ENCODE assay signal across 11 cellular contexts in the genomic region with DNA sequence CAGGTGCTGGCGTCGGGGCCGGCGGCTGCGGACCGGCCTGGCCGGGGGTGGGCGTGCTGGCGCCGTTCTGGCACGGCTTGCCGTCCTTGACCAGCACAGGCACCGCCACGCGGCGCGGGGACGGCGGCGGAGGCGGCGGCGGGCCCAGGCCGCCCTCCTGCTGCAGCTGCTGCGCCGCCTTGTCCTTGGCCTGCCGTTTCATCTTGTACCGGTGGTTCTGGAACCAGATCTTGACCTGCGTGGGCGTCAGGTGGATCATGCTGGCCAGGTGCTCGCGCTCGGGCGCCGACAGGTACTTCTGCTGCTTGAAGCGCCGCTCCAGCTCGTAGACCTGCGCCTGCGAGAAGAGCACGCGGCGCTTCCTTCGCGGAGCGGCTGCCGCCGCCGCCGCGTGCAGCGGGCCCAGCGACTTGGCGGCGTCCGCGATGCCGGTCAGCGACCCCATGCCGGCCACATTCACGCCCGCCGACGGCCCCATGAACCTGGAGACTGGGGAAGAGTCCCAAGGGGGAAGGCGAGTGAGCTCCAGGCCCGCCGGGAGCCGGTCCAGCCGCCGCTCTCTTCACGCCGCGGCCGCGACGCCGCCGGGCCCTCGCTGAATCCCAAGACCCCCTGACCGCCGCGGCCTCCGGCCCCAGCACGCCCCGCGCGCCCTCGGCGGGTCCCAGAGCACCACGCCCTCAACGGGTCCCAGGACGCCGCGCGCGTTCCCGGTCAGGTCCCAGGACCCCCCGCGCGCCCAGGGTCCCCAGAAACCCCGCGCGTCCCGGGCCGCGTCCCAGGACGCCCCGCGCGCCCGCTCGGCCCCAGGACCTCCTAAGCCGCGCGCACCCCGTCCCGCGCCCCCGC. TPM values are rescaled to one million over a fixed set of nuclear protein-coding genes. Genes with fewer than 3 reads are reported as not detected.
A peak's percentile ranks its signal among the peaks of the same experiment; 100 is the strongest.
DNase-seq lines count a peak whose midpoint lies in the region; ATAC-seq and TF ChIP-seq lines count a peak whose summit lies in the region.
"Had no signal": no experiment of that assay in that cellular context is flagged by ENCODE, and none has a peak within 500 bp of the region (broad histone marks: within the 10 kb centered on the region; RNA-seq: fewer than 3 reads in every experiment).

No MANE protein-coding gene starts in this region.

- peaks cover 4% of the 10 kb centered on the region for H3K9me3 ChIP-seq in iPS-18c (ENCODE audit: control insufficient read depth, insufficient read depth, low read length)
- no peaks in the 10 kb centered on the region for H3K9me3 ChIP-seq in thoracic aorta

- H3K9me3 Mint-ChIP-seq in activated naive CD8-positive, alpha-beta T cell (ENCODE audit: low read depth), result peaks cover 9% of the 10 kb centered on the region
- H3K9me3 Mint-ChIP-seq in activated naive CD8-positive, alpha-beta T cell treated with anti-CD3 and anti-CD28 coated beads, Interleukin-2, amount 50 U/mL, for 24 hours, result no peaks in the 10 kb centered on the region
- H3K9me3 Mint-ChIP-seq in activated CD8-positive, alpha-beta T cell treated with anti-CD3 and anti-CD28 coated beads, Interleukin-2, amount 10 ng/mL, durations not matched to agents 7 days and 5 days (ENCODE audit: insufficient read depth), result no peaks in the 10 kb centered on the region

- H3K27me3 ChIP-seq in thoracic aorta (replicated peaks; ENCODE audit: insufficient read depth) (peaks cover 53% of the 10 kb centered on the region), brain microvascular endothelial cell (replicated peaks) (peaks cover 91% of the 10 kb centered on the region)

- no peak for TF ChIP-seq CTCF in thoracic aorta (IDR thresholded peaks at IDR 0.05)
- no peak for TF ChIP-seq CTCF in brain microvascular endothelial cell (IDR thresholded peaks at IDR 0.05; ENCODE audit: low read depth, low read length, missing control alignments)

- H3K4me1 ChIP-seq in thoracic aorta (ENCODE audit: control insufficient read depth in 1 of 2, low read depth in 2 of 2), result peaks cover 0 to 12% of the 10 kb centered on the region in 2 donors

- peaks cover 9% of the 10 kb centered on the region for H3K36me3 Mint-ChIP-seq in activated naive CD8-positive, alpha-beta T cell
- peaks cover 5% of the 10 kb centered on the region for H3K36me3 Mint-ChIP-seq in activated naive CD8-positive, alpha-beta T cell treated with anti-CD3 and anti-CD28 coated beads, Interleukin-2, amount 50 U/mL, for 24 hours (ENCODE audit: low read depth)
- H3K36me3 Mint-ChIP-seq in activated CD8-positive, alpha-beta T cell treated with anti-CD3 and anti-CD28 coated beads, Interleukin-2, amount 10 ng/mL, durations not matched to agents 7 days and 5 days (ENCODE audit: low read depth), result peaks cover 7% of the 10 kb centered on the region

- peaks cover 61% of the 10 kb centered on the region for H3K27me3 Mint-ChIP-seq in activated naive CD8-positive, alpha-beta T cell
- H3K27me3 Mint-ChIP-seq in activated naive CD8-positive, alpha-beta T cell treated with anti-CD3 and anti-CD28 coated beads, Interleukin-2, amount 50 U/mL, for 24 hours, result peaks cover 76% of the 10 kb centered on the region
- H3K27me3 Mint-ChIP-seq in activated CD8-positive, alpha-beta T cell treated with anti-CD3 and anti-CD28 coated beads, Interleukin-2, amount 10 ng/mL, durations not matched to agents 7 days and 5 days (ENCODE audit: low read depth), result peaks cover 64% of the 10 kb centered on the region

- POLR2A ChIA-PET in activated CD8-positive, alpha-beta T cell treated with anti-CD3 and anti-CD28 coated beads, Interleukin-2, amount 10 ng/mL, durations not matched to agents 7 days and 5 days (lab: Charles Lee), result no interaction called here

- H3K4me3 Mint-ChIP-seq in activated naive CD8-positive, alpha-beta T cell, result peak overlapping the region; percentile 38
- no peak overlapping the region for H3K4me3 Mint-ChIP-seq in activated naive CD8-positive, alpha-beta T cell treated with anti-CD3 and anti-CD28 coated beads, Interleukin-2, amount 50 U/mL, for 24 hours
- H3K4me3 Mint-ChIP-seq in activated CD8-positive, alpha-beta T cell treated with anti-CD3 and anti-CD28 coated beads, Interleukin-2, amount 10 ng/mL, durations not matched to agents 7 days and 5 days, result peak overlapping the region; percentile 22

- peaks cover 28% of the 10 kb centered on the region for H3K4me1 Mint-ChIP-seq in activated naive CD8-positive, alpha-beta T cell (ENCODE audit: low read depth)
- H3K4me1 Mint-ChIP-seq in activated naive CD8-positive, alpha-beta T cell treated with anti-CD3 and anti-CD28 coated beads, Interleukin-2, amount 50 U/mL, for 24 hours, result peaks cover 30% of the 10 kb centered on the region
- H3K4me1 Mint-ChIP-seq in activated CD8-positive, alpha-beta T cell treated with anti-CD3 and anti-CD28 coated beads, Interleukin-2, amount 10 ng/mL, durations not matched to agents 7 days and 5 days (ENCODE audit: low read depth), result peaks cover 31% of the 10 kb centered on the region

- H3K36me3 ChIP-seq in thoracic aorta, result no peaks in the 10 kb centered on the region
- H3K36me3 ChIP-seq in brain microvascular endothelial cell (replicated peaks), result no peaks in the 10 kb centered on the region

- in situ Hi-C loops in brain microvascular endothelial cell (cut with HindIII; ENCODE audit: low pct_ligation_motif_present, low sequenced_read_pairs), result no loop called here

- H3K27ac Mint-ChIP-seq in activated naive CD8-positive, alpha-beta T cell, result no peak overlapping the region
- H3K27ac Mint-ChIP-seq in activated naive CD8-positive, alpha-beta T cell treated with anti-CD3 and anti-CD28 coated beads, Interleukin-2, amount 50 U/mL, for 24 hours, result no peak overlapping the region
- no peak overlapping the region for H3K27ac Mint-ChIP-seq in activated CD8-positive, alpha-beta T cell treated with anti-CD3 and anti-CD28 coated beads, Interleukin-2, amount 10 ng/mL, durations not matched to agents 7 days and 5 days

- no peak for ATAC-seq in activated naive CD8-positive, alpha-beta T cell treated with anti-CD3 and anti-CD28 coated beads, Interleukin-2, amount 50 U/mL, for 24 hours
- ATAC-seq in activated CD8-positive, alpha-beta T cell treated with anti-CD3 and anti-CD28 coated beads, Interleukin-2, amount 10 ng/mL, durations not matched to agents 7 days and 5 days, result peak; percentile 31
- ATAC-seq in thoracic aorta (ENCODE audit: insufficient number of reproducible peaks, low FRiP score, low read depth) (no peak), HG03442 (IDR thresholded peaks at IDR 0.05; ENCODE audit: unreplicated experiment) (no peak)
- ATAC-seq: K562 had no signal

- peak overlapping the region; percentile 29 for H3K4me3 ChIP-seq in iPS-18c (ENCODE audit: insufficient read depth, low read depth, low read length)
- H3K4me3 ChIP-seq in thoracic aorta, result peak overlapping the region; percentile 52
- no peak overlapping the region for H3K4me3 ChIP-seq in brain microvascular endothelial cell (ENCODE audit: low read depth, low read length)
- H3K4me3 ChIP-seq: K562 had no signal

- CTCF ChIA-PET in activated CD8-positive, alpha-beta T cell treated with anti-CD3 and anti-CD28 coated beads, Interleukin-2, amount 10 ng/mL, durations not matched to agents 7 days and 5 days (lab: Charles Lee), result interaction anchor here (1.2 to 2.4 kb wide), 3 partner anchors 109 to 536 kb away, joined by 3 to 11 read pairs (median 3); no protein-coding TSS in a partner anchor

- H3K27ac ChIP-seq in thoracic aorta (no peak overlapping the region), brain microvascular endothelial cell (no peak overlapping the region)

- DNase-seq in activated naive CD8-positive, alpha-beta T cell treated with anti-CD3 and anti-CD28 coated beads, Interleukin-2, amount 50 U/mL, for 24 hours, result no peak
- no peak for DNase-seq in activated CD8-positive, alpha-beta T cell treated with anti-CD3 and anti-CD28 coated beads, Interleukin-2, amount 10 ng/mL, durations not matched to agents 7 days and 5 days
- DNase-seq in thoracic aorta (ENCODE audit: low spot score), result no peak
- no peak for DNase-seq in EL
- DNase-seq in brain microvascular endothelial cell, result no peak

RNA-seq across cellular contexts. Expression of a gene that starts 1.1 kb away (rescaled TPM):
- total RNA-seq in activated CD8-positive, alpha-beta T cell treated with anti-CD3 and anti-CD28 coated beads, Interleukin-2, amount 10 ng/mL, durations not matched to agents 7 days and 5 days, result not detected
- total RNA-seq in thoracic aorta, result not detected
- total RNA-seq: K562; myocyte; T-helper 1 cell treated with Interleukin-12 subunit alpha and Interleukin-12 subunit beta and Interleukin-4 antibody, amounts not matched to agents 30 ng/mL and 1 ng/mL, for 36 hours had no signal
